2 cellular contexts compared by ENCODE assay signal in genomic region chr2:174438146-174438886, GRCh38.
TF ChIP-seq lines count a peak whose summit lies in the region.

No MANE protein-coding gene starts in this region.

TF ChIP-seq in HepG2, 621 proteins besides CTCF, POLR2A, EP300 and RAD21:
- no peak for TF ChIP-seq ZBTB42 (CRISPR knock-in tag; IDR thresholded peaks at IDR 0.05)
- TF ChIP-seq CEBPB (IDR thresholded peaks at IDR 0.05; ENCODE audit: borderline replicate concordance, low read depth, low read length) = 0 out of 2 replicates have a peak, but pooled peaks have one; percentile 17

TF ChIP-seq in HEK293T, 16 proteins besides CTCF, POLR2A, EP300 and RAD21:
- TF ChIP-seq L3MBTL2 (conservative IDR thresholded peaks at IDR 0.05) (no peak), ARNT (IDR thresholded peaks at IDR 0.05) (no peak), FOXA1 (IDR thresholded peaks at IDR 0.05) (no peak), FOXK2 (IDR thresholded peaks at IDR 0.05) (no peak), SUZ12 (IDR thresholded peaks at IDR 0.05) (no peak), CTBP1 (IDR thresholded peaks at IDR 0.05; ENCODE audit: borderline replicate concordance) (no peak), PKNOX1 (IDR thresholded peaks at IDR 0.05) (no peak), BHLHE40 (IDR thresholded peaks at IDR 0.05; ENCODE audit: borderline replicate concordance) (no peak), LEF1 (IDR thresholded peaks at IDR 0.05; ENCODE audit: borderline replicate concordance) (no peak), ELF4 (IDR thresholded peaks at IDR 0.05) (no peak), HDGF (IDR thresholded peaks at IDR 0.05; ENCODE audit: borderline replicate concordance) (no peak), SP1 (IDR thresholded peaks at IDR 0.05) (no peak), ZNF384 (IDR thresholded peaks at IDR 0.05) (no peak)
TF ChIP-seq in HEK293T: peak in this region for 0.
